ENCODE assay signal across 14 cellular contexts in genomic region chr9:82923410-82924242, GRCh38.
DNase-seq lines count a peak whose midpoint lies in the region; ATAC-seq and TF ChIP-seq lines count a peak whose summit lies in the region.
"Had no signal": no experiment of that assay in that cellular context is flagged by ENCODE, and none has a peak within 500 bp of the region (broad histone marks: within the 10 kb centered on the region; RNA-seq: fewer than 3 reads in every experiment).

No MANE protein-coding gene starts in this region.

- no peak overlapping the region for H2AFZ ChIP-seq in parathyroid adenoma

- H3K36me3 ChIP-seq in parathyroid adenoma (ENCODE audit: control insufficient read depth, insufficient read depth, low read length): no peaks in the 10 kb centered on the region
- H3K36me3 ChIP-seq: thyroid gland had no signal

- no peaks in the 10 kb centered on the region for H3K9me3 ChIP-seq in parathyroid adenoma (ENCODE audit: control insufficient read depth, low read length)
- H3K9me3 ChIP-seq: thyroid gland had no signal

- ATAC-seq in SK-N-SH treated with all-trans-retinoic acid at 6 μM for 48 hours (no peak), GM18861 (IDR thresholded peaks at IDR 0.05; ENCODE audit: unreplicated experiment) (no peak), GM21619 (IDR thresholded peaks at IDR 0.05; ENCODE audit: unreplicated experiment) (no peak)

- CTCF ChIA-PET in HEK293T (lab: Yijun Ruan, JAX): interaction anchor here (0.5 to 0.8 kb wide), 2 partner anchors 16 to 38 kb away, joined by 3 to 4 read pairs; no protein-coding TSS in a partner anchor

- H3K4me3 ChIP-seq in astrocyte of the cerebellum (ENCODE audit: low read depth, low read length): no peak overlapping the region
- no peak overlapping the region for H3K4me3 ChIP-seq in parathyroid adenoma (ENCODE audit: low read depth, low read length)
- H3K4me3 ChIP-seq: coronary artery, thyroid gland had no signal

- H3K9ac ChIP-seq in parathyroid adenoma: no peak overlapping the region

- H3K79me2 ChIP-seq in parathyroid adenoma: no peaks in the 10 kb centered on the region

- H3K27ac ChIP-seq in parathyroid adenoma: no peak overlapping the region
- H3K27ac ChIP-seq: coronary artery, thyroid gland had no signal

- H3K4me2 ChIP-seq in parathyroid adenoma (ENCODE audit: low read length): peak overlapping the region; percentile 5

- POLR2A ChIA-PET in HEK293T (lab: Yijun Ruan, JAX): interaction anchor here (1.1 kb wide), 1 partner anchor 35 kb away, joined by 5 read pairs; no protein-coding TSS in a partner anchor

- in situ Hi-C loops in astrocyte of the cerebellum (cut with HindIII; ENCODE audit: low sequenced_read_pairs): no loop called here

- no peaks in the 10 kb centered on the region for H3K27me3 ChIP-seq in parathyroid adenoma (ENCODE audit: control insufficient read depth, insufficient read depth, low read length)
- H3K27me3 ChIP-seq: thyroid gland had no signal

- DNase-seq in HEK293T (ENCODE audit: extremely low spot score): peak; percentile 63
- peak; percentile 95 for DNase-seq in NCI-H2171 (lab: John Stamatoyannopoulos, UW)
- peak; percentile 12 for DNase-seq in astrocyte of the cerebellum (ENCODE audit: low read depth)
- DNase-seq in AG20443 (ENCODE audit: low spot score): no peak
- DNase-seq: activated CD4-positive, alpha-beta T cell treated with anti-CD3 and anti-CD28 coated beads for 48 hours; activated gamma-delta T cell treated with Interleukin-2 at 50 U/mL for 16 hours; MV-4-11; SIG-M5 had no signal

- peaks cover 5% of the 10 kb centered on the region for H3K4me1 ChIP-seq in parathyroid adenoma

- TF ChIP-seq CTCF in astrocyte of the cerebellum (IDR thresholded peaks at IDR 0.05; ENCODE audit: low read depth, low read length, missing control alignments): no peak
- no peak for TF ChIP-seq CTCF in parathyroid adenoma (IDR thresholded peaks at IDR 0.05)

TF ChIP-seq in HEK293T, 16 proteins besides CTCF, POLR2A, EP300 and RAD21:
- TF ChIP-seq ARNT (IDR thresholded peaks at IDR 0.05) (peak; percentile 89), BHLHE40 (IDR thresholded peaks at IDR 0.05; ENCODE audit: borderline replicate concordance) (no peak), L3MBTL2 (conservative IDR thresholded peaks at IDR 0.05) (peak; percentile 18; the same call in 1 of the 2 replicates), SP1 (IDR thresholded peaks at IDR 0.05) (no peak), NFRKB (IDR thresholded peaks at IDR 0.05) (no peak), HDGF (IDR thresholded peaks at IDR 0.05; ENCODE audit: borderline replicate concordance) (no peak), CTBP1 (IDR thresholded peaks at IDR 0.05; ENCODE audit: borderline replicate concordance) (peak; percentile 98), FOXK2 (IDR thresholded peaks at IDR 0.05) (peak; percentile 67), LEF1 (IDR thresholded peaks at IDR 0.05; ENCODE audit: borderline replicate concordance) (peak; percentile 25; the same call in 1 of the 2 replicates), FOXM1 (IDR thresholded peaks at IDR 0.05; ENCODE audit: borderline replicate concordance) (no peak)
- TF ChIP-seq, protein P1, sequence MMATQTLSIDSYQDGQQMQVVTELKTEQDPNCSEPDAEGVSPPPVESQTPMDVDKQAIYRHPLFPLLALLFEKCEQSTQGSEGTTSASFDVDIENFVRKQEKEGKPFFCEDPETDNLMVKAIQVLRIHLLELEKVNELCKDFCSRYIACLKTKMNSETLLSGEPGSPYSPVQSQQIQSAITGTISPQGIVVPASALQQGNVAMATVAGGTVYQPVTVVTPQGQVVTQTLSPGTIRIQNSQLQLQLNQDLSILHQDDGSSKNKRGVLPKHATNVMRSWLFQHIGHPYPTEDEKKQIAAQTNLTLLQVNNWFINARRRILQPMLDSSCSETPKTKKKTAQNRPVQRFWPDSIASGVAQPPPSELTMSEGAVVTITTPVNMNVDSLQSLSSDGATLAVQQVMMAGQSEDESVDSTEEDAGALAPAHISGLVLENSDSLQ (IDR thresholded peaks at IDR 0.05): peak; percentile 97

TF ChIP-seq in SK-N-SH treated with all-trans-retinoic acid at 6 μM for 48 hours, 23 proteins besides CTCF, POLR2A, EP300 and RAD21 (continues in another document):
- TF ChIP-seq, protein P2, sequence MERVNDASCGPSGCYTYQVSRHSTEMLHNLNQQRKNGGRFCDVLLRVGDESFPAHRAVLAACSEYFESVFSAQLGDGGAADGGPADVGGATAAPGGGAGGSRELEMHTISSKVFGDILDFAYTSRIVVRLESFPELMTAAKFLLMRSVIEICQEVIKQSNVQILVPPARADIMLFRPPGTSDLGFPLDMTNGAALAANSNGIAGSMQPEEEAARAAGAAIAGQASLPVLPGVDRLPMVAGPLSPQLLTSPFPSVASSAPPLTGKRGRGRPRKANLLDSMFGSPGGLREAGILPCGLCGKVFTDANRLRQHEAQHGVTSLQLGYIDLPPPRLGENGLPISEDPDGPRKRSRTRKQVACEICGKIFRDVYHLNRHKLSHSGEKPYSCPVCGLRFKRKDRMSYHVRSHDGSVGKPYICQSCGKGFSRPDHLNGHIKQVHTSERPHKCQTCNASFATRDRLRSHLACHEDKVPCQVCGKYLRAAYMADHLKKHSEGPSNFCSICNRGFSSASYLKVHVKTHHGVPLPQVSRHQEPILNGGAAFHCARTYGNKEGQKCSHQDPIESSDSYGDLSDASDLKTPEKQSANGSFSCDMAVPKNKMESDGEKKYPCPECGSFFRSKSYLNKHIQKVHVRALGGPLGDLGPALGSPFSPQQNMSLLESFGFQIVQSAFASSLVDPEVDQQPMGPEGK (CRISPR knock-in tag; IDR thresholded peaks at IDR 0.05; ENCODE audit: borderline replicate concordance): no peak
- TF ChIP-seq BACH2 (CRISPR knock-in tag; IDR thresholded peaks at IDR 0.05; ENCODE audit: borderline replicate concordance) (no peak), TCF4 (CRISPR knock-in tag; IDR thresholded peaks at IDR 0.05; ENCODE audit: borderline replicate concordance) (no peak), OSR1 (CRISPR knock-in tag; IDR thresholded peaks at IDR 0.05) (no peak), POU6F1 (CRISPR knock-in tag; IDR thresholded peaks at IDR 0.05; ENCODE audit: borderline replicate concordance, low read depth) (no peak), ZFP30 (CRISPR knock-in tag; IDR thresholded peaks at IDR 0.05) (no peak), CREB5 (CRISPR knock-in tag; IDR thresholded peaks at IDR 0.05; ENCODE audit: low read depth) (no peak), PPARA (CRISPR knock-in tag; IDR thresholded peaks at IDR 0.05; ENCODE audit: borderline replicate concordance) (no peak), SNAI2 (CRISPR knock-in tag; IDR thresholded peaks at IDR 0.05) (no peak), TOX (CRISPR knock-in tag; IDR thresholded peaks at IDR 0.05; ENCODE audit: borderline replicate concordance) (no peak), ISL1 (CRISPR knock-in tag; IDR thresholded peaks at IDR 0.05) (no peak), GLIS3 (CRISPR knock-in tag; IDR thresholded peaks at IDR 0.05) (no peak), ZNF70 (CRISPR knock-in tag; IDR thresholded peaks at IDR 0.05) (no peak), ZC3H10 (CRISPR knock-in tag; IDR thresholded peaks at IDR 0.05) (no peak), RARB (CRISPR knock-in tag; IDR thresholded peaks at IDR 0.05) (no peak)
- TF ChIP-seq, protein P3, sequence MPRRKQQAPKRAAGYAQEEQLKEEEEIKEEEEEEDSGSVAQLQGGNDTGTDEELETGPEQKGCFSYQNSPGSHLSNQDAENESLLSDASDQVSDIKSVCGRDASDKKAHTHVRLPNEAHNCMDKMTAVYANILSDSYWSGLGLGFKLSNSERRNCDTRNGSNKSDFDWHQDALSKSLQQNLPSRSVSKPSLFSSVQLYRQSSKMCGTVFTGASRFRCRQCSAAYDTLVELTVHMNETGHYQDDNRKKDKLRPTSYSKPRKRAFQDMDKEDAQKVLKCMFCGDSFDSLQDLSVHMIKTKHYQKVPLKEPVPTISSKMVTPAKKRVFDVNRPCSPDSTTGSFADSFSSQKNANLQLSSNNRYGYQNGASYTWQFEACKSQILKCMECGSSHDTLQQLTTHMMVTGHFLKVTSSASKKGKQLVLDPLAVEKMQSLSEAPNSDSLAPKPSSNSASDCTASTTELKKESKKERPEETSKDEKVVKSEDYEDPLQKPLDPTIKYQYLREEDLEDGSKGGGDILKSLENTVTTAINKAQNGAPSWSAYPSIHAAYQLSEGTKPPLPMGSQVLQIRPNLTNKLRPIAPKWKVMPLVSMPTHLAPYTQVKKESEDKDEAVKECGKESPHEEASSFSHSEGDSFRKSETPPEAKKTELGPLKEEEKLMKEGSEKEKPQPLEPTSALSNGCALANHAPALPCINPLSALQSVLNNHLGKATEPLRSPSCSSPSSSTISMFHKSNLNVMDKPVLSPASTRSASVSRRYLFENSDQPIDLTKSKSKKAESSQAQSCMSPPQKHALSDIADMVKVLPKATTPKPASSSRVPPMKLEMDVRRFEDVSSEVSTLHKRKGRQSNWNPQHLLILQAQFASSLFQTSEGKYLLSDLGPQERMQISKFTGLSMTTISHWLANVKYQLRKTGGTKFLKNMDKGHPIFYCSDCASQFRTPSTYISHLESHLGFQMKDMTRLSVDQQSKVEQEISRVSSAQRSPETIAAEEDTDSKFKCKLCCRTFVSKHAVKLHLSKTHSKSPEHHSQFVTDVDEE (CRISPR knock-in tag; IDR thresholded peaks at IDR 0.05): no peak
